25 cellular contexts compared by ENCODE assay signal in genomic region chr18:57241869-57242268, GRCh38.
DNase-seq lines count a peak whose midpoint lies in the region; ATAC-seq, FAIRE-seq and TF ChIP-seq lines count a peak whose summit lies in the region.
"Had no signal": no experiment of that assay in that cellular context is flagged by ENCODE, and none has a peak within 500 bp of the region (broad histone marks: within the 10 kb centered on the region; RNA-seq: fewer than 3 reads in every experiment).

No MANE protein-coding gene starts in this region.

- no peak overlapping the region for H2BK12ac ChIP-seq in neuronal stem cell (ENCODE audit: low read length)

- H3K9ac ChIP-seq in HepG2 (ENCODE audit: insufficient read depth, low read depth, low read length): no peak overlapping the region
- no peak overlapping the region for H3K9ac ChIP-seq in neuronal stem cell (ENCODE audit: low read depth, low read length, poor library complexity)
- H3K9ac ChIP-seq: BLaER1 had no signal

- no peak overlapping the region for H3K4ac ChIP-seq in neuronal stem cell (ENCODE audit: low read length)

- DNase-seq in right lobe of liver (no peak), HepG2 (ENCODE audit: low spot score) (no peak), HT-29 (ENCODE audit: low spot score) (peak; percentile 1), left lobe of liver (ENCODE audit: low spot score) (no peak), neuronal stem cell (ENCODE audit: low spot score) (no peak), EL (no peak), BE2C (no peak), NCI-H2196 treated with DMSO at 0.1 percent for 48 hours (lab: John Stamatoyannopoulos, UW; ENCODE audit: unreplicated experiment) (no peak)
- DNase-seq: AML-193; C1 segment of cervical spinal cord; Caco-2; CD4-positive, alpha-beta T cell; CD8-positive, alpha-beta T cell; DMS 273 treated with DMSO at 0.1 percent for 48 hours; DMS153; DMS53; DMS79; DND-41; GF-D8 had no signal

- no peak overlapping the region for H4K91ac ChIP-seq in neuronal stem cell (ENCODE audit: low read depth, low read length, poor library complexity)

- H3K23ac ChIP-seq in neuronal stem cell (ENCODE audit: low read depth, low read length, poor library complexity): no peak overlapping the region

- ATAC-seq in right lobe of liver (peak; percentile 41 to 85 (median 61)), HepG2 (no peak), left lobe of liver (peak; percentile 51)
- ATAC-seq: A549; CD8-positive, alpha-beta T cell had no signal

- H3K9me3 ChIP-seq in right lobe of liver (no peaks in the 10 kb centered on the region), HepG2 (ENCODE audit: low read length) (no peaks in the 10 kb centered on the region), neuronal stem cell (replicated peaks in 1 of 2; ENCODE audit: control insufficient read depth in 2 of 2, insufficient read depth in 1 of 2, low read depth in 1 of 2, low read length in 2 of 2) (no peaks in the 10 kb centered on the region), BE2C (no peaks in the 10 kb centered on the region)
- H3K9me3 ChIP-seq: A549, BLaER1, Caco-2 had no signal

- no peak overlapping the region for H3K4me3 ChIP-seq in right lobe of liver
- H3K4me3 ChIP-seq in HepG2 (replicated peaks in 1 of 3; ENCODE audit: insufficient read depth in 1 of 3, low read depth in 2 of 3, low read length in 3 of 3): no peak overlapping the region
- no peak overlapping the region for H3K4me3 ChIP-seq in neuronal stem cell (ENCODE audit: low read length in 2 of 2)
- no peak overlapping the region for H3K4me3 ChIP-seq in BE2C (ENCODE audit: low read depth, low read length)
- H3K4me3 ChIP-seq: A549, BLaER1 had no signal

- H2AFZ ChIP-seq in HepG2 (ENCODE audit: low read length): no peak overlapping the region
- no peak overlapping the region for H2AFZ ChIP-seq in neuronal stem cell (ENCODE audit: low read length)

- H3K14ac ChIP-seq in neuronal stem cell (ENCODE audit: low read length): peak overlapping the region; percentile 89

- intact Hi-C loops in right lobe of liver (cut with DNase I) (no loop called here), HepG2 (cut with micrococcal nuclease; ENCODE audit: unreplicated experiment) (no loop called here)

- TF ChIP-seq CTCF in right lobe of liver (IDR thresholded peaks at IDR 0.05): no peak
- TF ChIP-seq CTCF in HepG2 (CRISPR knock-in tag; IDR thresholded peaks at IDR 0.05): no peak
- no peak for TF ChIP-seq CTCF in BE2C (IDR thresholded peaks at IDR 0.05; ENCODE audit: low read depth, low read length)

- H2BK120ac ChIP-seq in neuronal stem cell (ENCODE audit: low read depth, low read length): no peak overlapping the region

- no peak for FAIRE-seq in HepG2 (lab: Jason Lieb, UNC)
- FAIRE-seq: A549, G401.6, GM12891, GM19239 had no signal

- H3K4me1 ChIP-seq in right lobe of liver (peaks cover 0 to 21% (median 4%) of the 10 kb centered on the region in 4 donors), HepG2 (ENCODE audit: insufficient read depth, low read length) (peaks cover 16% of the 10 kb centered on the region), neuronal stem cell (ENCODE audit: control insufficient read depth in 2 of 2, insufficient read depth in 1 of 2, low read depth in 1 of 2, low read length in 2 of 2) (no peaks in the 10 kb centered on the region), BE2C (no peaks in the 10 kb centered on the region)
- H3K4me1 ChIP-seq: A549, BLaER1, Caco-2 had no signal

- no peak overlapping the region for H4K8ac ChIP-seq in neuronal stem cell (ENCODE audit: low read depth, low read length)

- H3K4me2 ChIP-seq in HepG2 (ENCODE audit: low read depth, low read length) (no peak overlapping the region), neuronal stem cell (ENCODE audit: insufficient read depth, low read length, poor library complexity, severe bottlenecking) (no peak overlapping the region)
- H3K4me2 ChIP-seq: A549, BLaER1 had no signal

- CTCF ChIA-PET in HepG2 (lab: Yijun Ruan, JAX; ENCODE audit: low intra/inter-chr PET ratio, low total read pairs): no interaction called here

- 7% methylated on average over 2 of the region's 3 CpGs for WGBS in right lobe of liver (ENCODE audit: insufficient coverage, low coverage, low lambda C conversion rate, missing lambda C conversion rate)
- WGBS in HepG2 (ENCODE audit: low lambda C conversion rate): 9% methylated on average over 3 of the region's 3 CpGs
- no CpG with 5 or more reads among the region's 3 CpGs for WGBS in neuronal stem cell (ENCODE audit: extremely low coverage in 2 of 2, insufficient read length in 2 of 2, insufficient replicate concordance in 1 of 2), 2 donors

- no peak overlapping the region for H2AK5ac ChIP-seq in neuronal stem cell (ENCODE audit: low read depth, low read length)

- TF ChIP-seq RAD21 in HepG2 (CRISPR knock-in tag; IDR thresholded peaks at IDR 0.05): no peak

- TF ChIP-seq POLR2A in right lobe of liver (IDR thresholded peaks at IDR 0.05) (no peak), HepG2 (IDR thresholded peaks at IDR 0.05; ENCODE audit: insufficient read depth in 1 of 2, low read depth in 2 of 2, low read length in 2 of 2) (no peak)

- H3K27me3 ChIP-seq in right lobe of liver (no peaks in the 10 kb centered on the region), HepG2 (ENCODE audit: control insufficient read depth in 1 of 2, insufficient read depth in 2 of 2, low read length in 2 of 2) (no peaks in the 10 kb centered on the region; a peak in 1 of 5 replicates), neuronal stem cell (ENCODE audit: control insufficient read depth in 3 of 3, insufficient read depth in 3 of 3, low read depth in 1 of 3, low read length in 3 of 3) (no peaks in the 10 kb centered on the region), BE2C (no peaks in the 10 kb centered on the region)
- H3K27me3 ChIP-seq: BLaER1 had no signal

- no peaks in the 10 kb centered on the region for H4K20me1 ChIP-seq in HepG2 (ENCODE audit: insufficient read depth, low read length)
- H4K20me1 ChIP-seq: BLaER1 had no signal

- TF ChIP-seq EP300 in HepG2 (IDR thresholded peaks at IDR 0.05; ENCODE audit: low read depth in 2 of 2, low read length in 2 of 2): no peak
- no peak for TF ChIP-seq EP300 in HepG2 (CRISPR knock-in tag; IDR thresholded peaks at IDR 0.05; ENCODE audit: borderline replicate concordance)

- H3K27ac ChIP-seq in right lobe of liver (peak overlapping the region in 1 of 3 donors; percentile 62), HepG2 (ENCODE audit: extremely low read length, insufficient read depth, low read length) (no peak overlapping the region), neuronal stem cell (replicated peaks; ENCODE audit: low read length) (no peak overlapping the region)
- H3K27ac ChIP-seq: 22Rv1, A549, BLaER1 had no signal

- no peak overlapping the region for H2BK5ac ChIP-seq in neuronal stem cell (ENCODE audit: low read length)

- no peaks in the 10 kb centered on the region for H3K36me3 ChIP-seq in right lobe of liver
- H3K36me3 ChIP-seq in HepG2 (replicated peaks in 1 of 2; ENCODE audit: control insufficient read depth in 1 of 2, insufficient read depth in 2 of 2, low read length in 2 of 2): no peaks in the 10 kb centered on the region
- H3K36me3 ChIP-seq in neuronal stem cell (replicated peaks in 1 of 2; ENCODE audit: control insufficient read depth in 2 of 2, insufficient read depth in 2 of 2, low read length in 2 of 2): no peaks in the 10 kb centered on the region
- no peaks in the 10 kb centered on the region for H3K36me3 ChIP-seq in BE2C
- H3K36me3 ChIP-seq: BLaER1 had no signal

- no peak overlapping the region for H2BK15ac ChIP-seq in neuronal stem cell (ENCODE audit: low read length)

- POLR2A ChIA-PET in HepG2 (lab: Yijun Ruan, JAX): no interaction called here

- no TSS peak for BruUV-seq in HepG2 (replicated peaks; lab: Mats Ljungman, UMichigan)

- no peaks in the 10 kb centered on the region for H3K79me2 ChIP-seq in HepG2 (ENCODE audit: insufficient read depth, low read length)

- H3K79me1 ChIP-seq in neuronal stem cell (ENCODE audit: low read depth, low read length): no peaks in the 10 kb centered on the region

- in situ Hi-C loops in HepG2 (cut with HindIII; ENCODE audit: extremely low pct_ligation_motif_present, low pct_unique_long_range_greater_than_20kb): no loop called here

- H3K18ac ChIP-seq in neuronal stem cell (ENCODE audit: low read length): no peak overlapping the region

TF ChIP-seq in HepG2, 621 proteins besides CTCF, POLR2A, EP300 and RAD21 (continues in another document):
- no peak for TF ChIP-seq ZBTB14 (CRISPR knock-in tag; IDR thresholded peaks at IDR 0.05)
- no peak for TF ChIP-seq ATF4 (CRISPR knock-in tag; IDR thresholded peaks at IDR 0.05)
- TF ChIP-seq SMAD3 (CRISPR knock-in tag; IDR thresholded peaks at IDR 0.05): no peak
- no peak for TF ChIP-seq GLMP (CRISPR knock-in tag; IDR thresholded peaks at IDR 0.05; ENCODE audit: borderline replicate concordance)
